In genomic region chr5:90939208-90939607, GRCh38 we compare ENCODE assay signal across 19 cellular contexts.
DNase-seq lines count a peak whose midpoint lies in the region; ATAC-seq, FAIRE-seq and TF ChIP-seq lines count a peak whose summit lies in the region.
"Had no signal": no experiment of that assay in that cellular context is flagged by ENCODE, and none has a peak within 500 bp of the region (broad histone marks: within the 10 kb centered on the region; RNA-seq: fewer than 3 reads in every experiment).

No MANE protein-coding gene starts in this region.

- FAIRE-seq in pancreas (lab: Jason Lieb, UNC) (peak; percentile 65), GM12892 (lab: Jason Lieb, UNC) (no peak)

- TF ChIP-seq EP300 in esophagus muscularis mucosa (IDR thresholded peaks at IDR 0.05): no peak

- H3K79me2 ChIP-seq in GM23248 (ENCODE audit: insufficient read depth): no peaks in the 10 kb centered on the region

- no peak for ATAC-seq in T-helper 17 cell
- ATAC-seq in pancreas: peak in 1 of 4 donors; percentile 28
- ATAC-seq: activated naive CD8-positive, alpha-beta T cell treated with anti-CD3 and anti-CD28 coated beads, Interleukin-2, amount 50 U/mL, for 24 hours had no signal

- H3K9me2 ChIP-seq in GM23248 (ENCODE audit: insufficient read depth): no peaks in the 10 kb centered on the region

- no peaks in the 10 kb centered on the region for H3K9me3 ChIP-seq in GM23248 (ENCODE audit: low read depth)
- no peaks in the 10 kb centered on the region for H3K9me3 ChIP-seq in T-helper 17 cell (ENCODE audit: control insufficient read depth, low read length, poor library complexity, severe bottlenecking)
- no peaks in the 10 kb centered on the region for H3K9me3 ChIP-seq in esophagus muscularis mucosa
- H3K9me3 ChIP-seq in pancreas: no peaks in the 10 kb centered on the region
- H3K9me3 ChIP-seq: Caco-2, testis had no signal

- no peaks in the 10 kb centered on the region for H3K27me3 ChIP-seq in GM23248 (replicated peaks; ENCODE audit: insufficient read depth)
- no peaks in the 10 kb centered on the region for H3K27me3 ChIP-seq in esophagus muscularis mucosa
- no peaks in the 10 kb centered on the region for H3K27me3 ChIP-seq in pancreas
- H3K27me3 ChIP-seq: testis had no signal

- H3K27ac Mint-ChIP-seq in T-helper 17 cell: peak overlapping the region; percentile 4
- H3K27ac Mint-ChIP-seq: activated CD4-positive, alpha-beta memory T cell treated with anti-CD3 and anti-CD28 coated beads for 36 hours; activated naive CD8-positive, alpha-beta T cell treated with anti-CD3 and anti-CD28 coated beads, Interleukin-2, amount 50 U/mL, for 24 hours had no signal

- peaks cover 3% of the 10 kb centered on the region for H3K36me3 Mint-ChIP-seq in T-helper 17 cell (ENCODE audit: low read depth)
- H3K36me3 Mint-ChIP-seq: activated CD4-positive, alpha-beta memory T cell treated with anti-CD3 and anti-CD28 coated beads for 36 hours had no signal

- 0 out of 2 replicates have a peak overlapping the region, but pooled peaks have one; percentile 10 for H2AFZ ChIP-seq in GM23248

- no peaks in the 10 kb centered on the region for H4K20me1 ChIP-seq in GM23248 (ENCODE audit: insufficient read depth)

- TF ChIP-seq POLR2A in esophagus muscularis mucosa (IDR thresholded peaks at IDR 0.05; ENCODE audit: low read depth) (no peak), GM12892 (IDR thresholded peaks at IDR 0.05; ENCODE audit: low read depth, low read length) (no peak)

- H3K36me3 ChIP-seq in GM23248 (ENCODE audit: low read depth) (no peaks in the 10 kb centered on the region), esophagus muscularis mucosa (no peaks in the 10 kb centered on the region), pancreas (no peaks in the 10 kb centered on the region)

- no peak overlapping the region for H3K4me3 Mint-ChIP-seq in T-helper 17 cell
- H3K4me3 Mint-ChIP-seq: activated CD4-positive, alpha-beta memory T cell treated with anti-CD3 and anti-CD28 coated beads for 36 hours; activated naive CD8-positive, alpha-beta T cell treated with anti-CD3 and anti-CD28 coated beads, Interleukin-2, amount 50 U/mL, for 24 hours; central memory CD8-positive, alpha-beta T cell had no signal

- intact Hi-C loops in esophagus muscularis mucosa (cut with DNase I) (loop anchor here (10.0 kb wide), 2 partner anchors 286 to 376 kb away; no protein-coding TSS in a partner anchor), pancreas (cut with DNase I) (no loop called here)

- no peak overlapping the region for H3K27ac ChIP-seq in GM23248
- H3K27ac ChIP-seq in esophagus muscularis mucosa (replicated peaks in 1 of 4): peak overlapping the region in 3 of 4 donors; percentile 21 to 38 (median 38)
- H3K27ac ChIP-seq in pancreas: no peak overlapping the region
- H3K27ac ChIP-seq in coronary artery: no peak overlapping the region
- H3K27ac ChIP-seq: SK-N-MC, testis had no signal

- no peaks in the 10 kb centered on the region for H3F3A ChIP-seq in GM23248 (ENCODE audit: insufficient read depth)

- H3K4me1 ChIP-seq in GM23248 (ENCODE audit: insufficient read depth): peaks cover 10% of the 10 kb centered on the region
- H3K4me1 ChIP-seq in esophagus muscularis mucosa: peaks cover 0 to 31% (median 29%) of the 10 kb centered on the region in 4 donors
- peaks cover 0 to 10% (median 5%) of the 10 kb centered on the region in 3 donors for H3K4me1 ChIP-seq in pancreas
- H3K4me1 ChIP-seq: testis had no signal

- DNase-seq in GM23248: peak; percentile 29
- DNase-seq in T-helper 17 cell: no peak
- no peak for DNase-seq in esophagus muscularis mucosa (ENCODE audit: extremely low spot score)
- DNase-seq in pancreas: no peak
- no peak for DNase-seq in NCI-H2227 treated with DMSO at 0.1 percent for 48 hours (lab: John Stamatoyannopoulos, UW)
- no peak for DNase-seq in SKM-1 treated with dmso at 0.1 percent for 144 hours (lab: John Stamatoyannopoulos, UW; ENCODE audit: unreplicated experiment)
- no peak for DNase-seq in GM12892 (ENCODE audit: insufficient read length)
- no peak for DNase-seq in coronary artery (ENCODE audit: low spot score)
- DNase-seq: activated CD4-positive, alpha-beta memory T cell treated with anti-CD3 and anti-CD28 coated beads for 36 hours; activated naive CD8-positive, alpha-beta T cell treated with anti-CD3 and anti-CD28 coated beads, Interleukin-2, amount 50 U/mL, for 24 hours; activated T-cell treated with anti-CD3 and anti-CD28 coated beads, Interleukin-2, amount 50 U/mL, for 48 hours; Caco-2; GDM1; Karpas-422; NCI-H1930; stimulated activated CD4-positive, alpha-beta T cell treated with anti-CD3 and anti-CD28 coated beads, Interleukin-4, amount 100 ng/mL, for 1 hour; testis had no signal

- in situ Hi-C loops in GM23248 (cut with MboI): loop anchor here (5.0 to 10.0 kb wide), 2 partner anchors 156 to 448 kb away; no protein-coding TSS in a partner anchor

- no peaks in the 10 kb centered on the region for H3K27me3 Mint-ChIP-seq in T-helper 17 cell
- H3K27me3 Mint-ChIP-seq: activated CD4-positive, alpha-beta memory T cell treated with anti-CD3 and anti-CD28 coated beads for 36 hours; activated naive CD8-positive, alpha-beta T cell treated with anti-CD3 and anti-CD28 coated beads, Interleukin-2, amount 50 U/mL, for 24 hours; central memory CD8-positive, alpha-beta T cell had no signal

- H3K4me3 ChIP-seq in GM23248 (no peak overlapping the region), esophagus muscularis mucosa (no peak overlapping the region), pancreas (no peak overlapping the region), coronary artery (no peak overlapping the region)
- H3K4me3 ChIP-seq: SK-N-MC, testis had no signal

- 16% methylated on average over 2 of the region's 2 CpGs for WGBS in GM23248 (ENCODE audit: low coverage in 1 of 2, low lambda C conversion rate in 2 of 2, missing lambda C conversion rate in 2 of 2), 2 experiments
- WGBS in esophagus muscularis mucosa: 48% methylated on average over 2 of the region's 2 CpGs
- 31 to 32% methylated on average over 2 of the region's 2 CpGs for WGBS in pancreas, 2 donors

- peaks cover 4% of the 10 kb centered on the region for H3K4me1 Mint-ChIP-seq in T-helper 17 cell

- H3K4me2 ChIP-seq in GM23248 (ENCODE audit: unreplicated experiment): no peak overlapping the region

- H3K9ac ChIP-seq in GM23248: no peak overlapping the region

- no peak for TF ChIP-seq CTCF in esophagus muscularis mucosa (IDR thresholded peaks at IDR 0.05)
- TF ChIP-seq CTCF in pancreas (IDR thresholded peaks at IDR 0.05): no peak
- TF ChIP-seq CTCF in coronary artery (IDR thresholded peaks at IDR 0.05): no peak

Comparison
In these comparisons a context has a peak if more than half of its experiments do, and no peak if none do; other contexts are left out.
1. H3K27ac ChIP-seq: peak in esophagus muscularis mucosa (3 of 4); none in GM23248 (single experiment), pancreas (0 of 4) and coronary artery (0 of 2).